ENCODE assay signal across 9 cellular contexts in genomic region chr19:16896913-16897571, GRCh38. TPM values are rescaled to one million over a fixed set of nuclear protein-coding genes. Genes with fewer than 3 reads are reported as not detected.
DNase-seq lines count a peak whose midpoint lies in the region; ATAC-seq and TF ChIP-seq lines count a peak whose summit lies in the region.
"Had no signal": no experiment of that assay in that cellular context is flagged by ENCODE, and none has a peak within 500 bp of the region (broad histone marks: within the 10 kb centered on the region; RNA-seq: fewer than 3 reads in every experiment).

No MANE protein-coding gene starts in this region.

- CTCF ChIA-PET in CD4-positive, alpha-beta memory T cell (lab: Charles Lee; ENCODE audit: partially characterized antibody), result no interaction called here
- CTCF ChIA-PET in activated CD4-positive, alpha-beta T cell treated with anti-CD3 and anti-CD28 coated beads for 36 hours (lab: Charles Lee), result no interaction called here

- H3K36me3 ChIP-seq in CD4-positive, alpha-beta memory T cell (ENCODE audit: insufficient read depth, low read length), result no peaks in the 10 kb centered on the region

- H3K27ac Mint-ChIP-seq in CD4-positive, alpha-beta memory T cell, result peak overlapping the region in 4 of 7 donors; percentile 65 to 84 (median 76)
- H3K27ac Mint-ChIP-seq in activated CD4-positive, alpha-beta T cell treated with anti-CD3 and anti-CD28 coated beads for 36 hours, result no peak overlapping the region
- peak overlapping the region; percentile 49 for H3K27ac Mint-ChIP-seq in chondrocyte (ENCODE audit: unreplicated experiment)

- peaks cover 20% of the 10 kb centered on the region for H3K4me1 ChIP-seq in CD4-positive, alpha-beta memory T cell (ENCODE audit: insufficient read depth, low read length)

- H3K4me3 ChIP-seq in CD4-positive, alpha-beta memory T cell (ENCODE audit: low read length in 2 of 2), result peak overlapping the region in 1 of 2 donors; percentile 47

- peaks cover 0 to 8% (median 0%) of the 10 kb centered on the region in 8 donors for H3K9me3 Mint-ChIP-seq in CD4-positive, alpha-beta memory T cell
- no peaks in the 10 kb centered on the region for H3K9me3 Mint-ChIP-seq in activated CD4-positive, alpha-beta T cell treated with anti-CD3 and anti-CD28 coated beads for 36 hours (ENCODE audit: low read depth)
- H3K9me3 Mint-ChIP-seq in chondrocyte (ENCODE audit: low read depth), result no peaks in the 10 kb centered on the region

- no peaks in the 10 kb centered on the region for H3K9me3 ChIP-seq in CD4-positive, alpha-beta memory T cell (ENCODE audit: control insufficient read depth in 1 of 2, low read length in 2 of 2)

- no peak overlapping the region for H3K27ac ChIP-seq in CD4-positive, alpha-beta memory T cell (ENCODE audit: low read depth, low read length)

- peak; percentile 32 to 67 (median 49) for DNase-seq in CD4-positive, alpha-beta memory T cell
- DNase-seq in NCI-H1048 (lab: John Stamatoyannopoulos, UW) (peak; percentile 77), chondrocyte (ENCODE audit: low spot score) (no peak), kidney tubule cell (ENCODE audit: low spot score) (peak; percentile 82), NCI-H446 (lab: John Stamatoyannopoulos, UW) (no peak)
- peak; percentile 80 for DNase-seq in activated CD4-positive, alpha-beta T cell treated with anti-CD3 and anti-CD28 coated beads for 36 hours
- DNase-seq in stimulated activated CD4-positive, alpha-beta T cell treated with anti-CD3 and anti-CD28 coated beads, Interleukin-15, amount 100 ng/mL, for 24 hours, result peak; percentile 77

- POLR2A ChIA-PET in CD4-positive, alpha-beta memory T cell (lab: Charles Lee; ENCODE audit: partially characterized antibody), result no interaction called here
- POLR2A ChIA-PET in activated CD4-positive, alpha-beta T cell treated with anti-CD3 and anti-CD28 coated beads for 36 hours (lab: Charles Lee), result no interaction called here

- peak overlapping the region; percentile 55 to 83 (median 76) for H3K4me3 Mint-ChIP-seq in CD4-positive, alpha-beta memory T cell
- peak overlapping the region; percentile 43 for H3K4me3 Mint-ChIP-seq in activated CD4-positive, alpha-beta T cell treated with anti-CD3 and anti-CD28 coated beads for 36 hours
- peak overlapping the region; percentile 72 for H3K4me3 Mint-ChIP-seq in chondrocyte (ENCODE audit: unreplicated experiment)

- H3K27me3 ChIP-seq in CD4-positive, alpha-beta memory T cell (ENCODE audit: insufficient read depth, low read length), result no peaks in the 10 kb centered on the region

- peaks cover 7% of the 10 kb centered on the region in 2 donors for H3K27me3 Mint-ChIP-seq in CD4-positive, alpha-beta memory T cell
- H3K27me3 Mint-ChIP-seq in activated CD4-positive, alpha-beta T cell treated with anti-CD3 and anti-CD28 coated beads for 36 hours, result peaks cover 29% of the 10 kb centered on the region
- H3K27me3 Mint-ChIP-seq in chondrocyte (ENCODE audit: low read depth), result no peaks in the 10 kb centered on the region

- ATAC-seq in GM21786 (IDR thresholded peaks at IDR 0.05; ENCODE audit: unreplicated experiment), result peak; percentile 43
- ATAC-seq in activated CD4-positive, alpha-beta T cell treated with anti-CD3 and anti-CD28 coated beads for 36 hours, result peak; percentile 53

- no peaks in the 10 kb centered on the region for H3K36me3 Mint-ChIP-seq in CD4-positive, alpha-beta memory T cell
- H3K36me3 Mint-ChIP-seq in activated CD4-positive, alpha-beta T cell treated with anti-CD3 and anti-CD28 coated beads for 36 hours (ENCODE audit: low read depth), result no peaks in the 10 kb centered on the region
- H3K36me3 Mint-ChIP-seq in chondrocyte (ENCODE audit: low read depth), result no peaks in the 10 kb centered on the region

- intact Hi-C loops in CD4-positive, alpha-beta memory T cell (cut with micrococcal nuclease), result loop anchor here (2.0 to 5.0 kb wide), 2 partner anchors 106 to 125 kb away; no protein-coding TSS in a partner anchor
- intact Hi-C loops in activated CD4-positive, alpha-beta T cell treated with anti-CD3 and anti-CD28 coated beads for 36 hours (cut with DNase I, micrococcal nuclease), result loop anchor here in 1 of 2 experiments (1.0 to 10.0 kb wide), 8 partner anchors 68 to 425 kb away; partner anchors contain the start of genes BABAM1, C19orf44, CALR3 and HAUS8

- TF ChIP-seq CTCF in chondrocyte (IDR thresholded peaks at IDR 0.05), result no peak

- peaks cover 10 to 40% (median 23%) of the 10 kb centered on the region in 4 donors for H3K4me1 Mint-ChIP-seq in CD4-positive, alpha-beta memory T cell
- H3K4me1 Mint-ChIP-seq in activated CD4-positive, alpha-beta T cell treated with anti-CD3 and anti-CD28 coated beads for 36 hours, result peaks cover 16% of the 10 kb centered on the region
- H3K4me1 Mint-ChIP-seq in chondrocyte (ENCODE audit: low read depth), result peaks cover 7% of the 10 kb centered on the region

RNA-seq across cellular contexts. Expression of gene F2RL3, which starts 8.2 kb away (rescaled TPM):
- total RNA-seq in CD4-positive, alpha-beta memory T cell, result not detected
- polyA plus RNA-seq in CD4-positive, alpha-beta memory T cell, result not detected
- not detected for total RNA-seq in activated CD4-positive, alpha-beta T cell treated with anti-CD3 and anti-CD28 coated beads for 36 hours
- 0.05 to 0.10 TPM in 2 of 3 replicates, not detected in the other for total RNA-seq in chondrocyte
- total RNA-seq: HT1080 had no signal

Comparison
In these comparisons a context has a peak if more than half of its experiments do, and no peak if none do; other contexts are left out.
1. DNase-seq: peak in CD4-positive, alpha-beta memory T cell (5 of 5), NCI-H1048 (single experiment), activated CD4-positive, alpha-beta T cell treated with anti-CD3 and anti-CD28 coated beads for 36 hours (single experiment), kidney tubule cell (single experiment) and stimulated activated CD4-positive, alpha-beta T cell treated with anti-CD3 and anti-CD28 coated beads, Interleukin-15, amount 100 ng/mL, for 24 hours (single experiment); none in chondrocyte (single experiment) and NCI-H446 (0 of 2).
2. Peak in every context shown above with its lines, with median percentiles within 50 percentile points of each other: H3K4me3 Mint-ChIP-seq.